Comparison of ENCODE assay signal across 1 cellular context in the genomic region with DNA sequence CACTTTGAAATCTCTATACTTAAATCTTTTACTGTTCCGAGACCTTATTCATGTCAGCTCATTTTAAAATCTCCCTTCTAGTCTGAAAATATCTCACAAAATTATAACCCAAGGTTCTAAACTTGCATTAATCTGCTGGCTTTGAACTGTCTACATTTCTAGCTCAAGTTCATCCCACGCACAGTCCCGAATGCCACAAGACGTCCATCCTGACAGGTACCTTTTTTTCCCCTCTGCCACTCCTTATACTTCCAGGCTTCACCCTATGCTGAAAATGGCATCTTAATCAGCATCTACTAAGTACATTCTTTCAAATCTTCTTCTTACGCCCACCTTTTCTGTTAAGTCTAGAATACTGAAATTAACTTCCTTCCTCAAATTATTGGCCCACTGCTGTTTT.
"Had no signal": no experiment of that assay in that cellular context is flagged by ENCODE, and none has a peak within 500 bp of the region (broad histone marks: within the 10 kb centered on the region; RNA-seq: fewer than 3 reads in every experiment).

No MANE protein-coding gene starts in this region.

- DNase-seq: GDM1 had no signal
